8 cellular contexts compared by ENCODE assay signal in the genomic region with DNA sequence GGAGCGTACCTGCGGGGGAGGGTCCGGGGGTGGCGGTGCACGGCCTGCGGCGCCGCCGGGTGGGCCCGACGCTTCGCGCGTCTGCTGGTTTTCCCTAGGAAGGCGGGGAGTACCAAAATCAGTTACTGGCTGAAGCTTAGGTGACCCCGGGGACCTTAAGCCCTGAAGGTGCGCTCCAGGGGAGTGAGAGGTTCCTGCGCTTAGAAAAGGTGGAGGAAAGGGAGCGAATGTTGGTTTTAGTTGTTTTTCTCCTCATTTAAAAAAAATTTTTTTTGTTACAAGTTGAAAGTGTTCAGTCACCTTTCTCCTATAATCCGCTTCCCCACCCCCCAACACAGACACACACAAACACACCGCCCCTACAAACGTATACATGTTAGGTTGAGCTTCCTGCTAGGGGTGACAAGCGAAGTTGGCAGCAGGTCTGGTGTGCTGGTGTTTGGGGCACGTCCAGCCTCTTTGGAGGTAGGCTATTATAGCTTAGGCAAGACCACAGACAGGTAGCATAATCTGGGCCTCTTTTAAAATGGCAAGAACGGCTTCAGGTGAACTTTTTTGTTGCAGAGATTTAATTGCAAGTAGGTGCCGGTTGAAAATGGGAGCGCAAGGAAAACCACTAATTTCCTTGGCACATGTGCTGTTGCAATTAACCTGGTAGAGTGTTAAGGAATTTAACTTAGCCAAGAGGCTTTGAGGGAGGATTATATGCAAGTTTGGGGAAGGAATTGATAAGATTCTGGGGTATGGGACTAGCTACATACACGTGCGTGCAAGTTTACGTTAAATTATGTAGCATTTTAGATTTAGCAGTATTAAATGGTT. TPM values are rescaled to one million over a fixed set of nuclear protein-coding genes. Genes with fewer than 3 reads are reported as not detected.
DNase-seq lines count a peak whose midpoint lies in the region; ATAC-seq and TF ChIP-seq lines count a peak whose summit lies in the region.

No MANE protein-coding gene starts in this region.

- H3K4me3 ChIP-seq in HUES64 (ENCODE audit: low read length): peak overlapping the region; percentile 89
- peak overlapping the region; percentile 78 to 96 for H3K4me3 ChIP-seq in left lung

- peak; percentile 21 for ATAC-seq in left lung

- H3K27me3 ChIP-seq in HUES64 (ENCODE audit: insufficient read depth, low read length) (peaks cover 8% of the 10 kb centered on the region), left lung (no peaks in the 10 kb centered on the region)

- H3K27ac ChIP-seq in HUES64 (ENCODE audit: low read depth, low read length) (peak overlapping the region; percentile 95), caudate nucleus (ENCODE audit: low read depth, low read length) (peak overlapping the region; percentile 87), left lung (peak overlapping the region; percentile 86 to 90)

- no peak for TF ChIP-seq CTCF in left lung (IDR thresholded peaks at IDR 0.05)

- intact Hi-C loops in left lung (cut with DNase I): no loop called here

- H3K9me3 ChIP-seq in HUES64 (ENCODE audit: insufficient read depth, low read depth, low read length) (no peaks in the 10 kb centered on the region), left lung (no peaks in the 10 kb centered on the region)

- 4% methylated on average over 29 of the region's 30 CpGs for WGBS in HUES64

- H3K4me1 ChIP-seq in HUES64 (ENCODE audit: insufficient read depth, low read length) (peaks cover 70% of the 10 kb centered on the region), left lung (peaks cover 16 to 66% of the 10 kb centered on the region in 2 donors)

- H3K36me3 ChIP-seq in HUES64 (ENCODE audit: insufficient read depth, low read length) (no peaks in the 10 kb centered on the region), left lung (no peaks in the 10 kb centered on the region)

- H3K9ac ChIP-seq in HUES64 (ENCODE audit: low read depth, low read length): peak overlapping the region; percentile 77

- peak; percentile 19 for DNase-seq in NK-92 treated with Interleukin-12 subunit alpha and Interleukin-12 subunit beta, amount 100 ng/mL, for 24 hours (lab: John Stamatoyannopoulos, UW)
- no peak for DNase-seq in NK-92 (lab: John Stamatoyannopoulos, UW; ENCODE audit: unreplicated experiment)
- DNase-seq in T-helper 22 cell (ENCODE audit: low read depth): peak; percentile 27
- peak in 9 of 61 donors; percentile 3 to 52 (median 24) for DNase-seq in caudate nucleus (lab: John Stamatoyannopoulos, UW)
- peak in 1 of 2 donors; percentile 56 for DNase-seq in left lung
- DNase-seq in stimulated activated CD8-positive, alpha-beta memory T cell treated with anti-CD3 and anti-CD28 coated beads, Interleukin-15, amount 100 ng/mL, for 24 hours (ENCODE audit: low read depth): peak; percentile 25
- no peak for DNase-seq in SIG-M5 (lab: John Stamatoyannopoulos, UW)

RNA-seq across cellular contexts. Expression of a gene that starts 0.9 kb away (rescaled TPM):
- 54.8 TPM for polyA plus RNA-seq in HUES64 (2013, experiment 1 of 2)
- polyA plus RNA-seq in HUES64 (2013, experiment 2 of 2): 75.1 TPM
- 10 to 100 TPM; 62.0 to 77.6 TPM for total RNA-seq in left lung

Comparison
In these comparisons a context has a peak if more than half of its experiments do, and no peak if none do; other contexts are left out.
1. DNase-seq: peak in NK-92 treated with Interleukin-12 subunit alpha and Interleukin-12 subunit beta, amount 100 ng/mL, for 24 hours (single experiment), T-helper 22 cell (single experiment) and stimulated activated CD8-positive, alpha-beta memory T cell treated with anti-CD3 and anti-CD28 coated beads, Interleukin-15, amount 100 ng/mL, for 24 hours (single experiment); none in NK-92 (single experiment) and SIG-M5 (single experiment).
2. Peak in every context shown above with its lines, with median percentiles within 50 percentile points of each other: H3K27ac ChIP-seq.